Comparison of ENCODE assay signal across 26 cellular contexts in the genomic region with DNA sequence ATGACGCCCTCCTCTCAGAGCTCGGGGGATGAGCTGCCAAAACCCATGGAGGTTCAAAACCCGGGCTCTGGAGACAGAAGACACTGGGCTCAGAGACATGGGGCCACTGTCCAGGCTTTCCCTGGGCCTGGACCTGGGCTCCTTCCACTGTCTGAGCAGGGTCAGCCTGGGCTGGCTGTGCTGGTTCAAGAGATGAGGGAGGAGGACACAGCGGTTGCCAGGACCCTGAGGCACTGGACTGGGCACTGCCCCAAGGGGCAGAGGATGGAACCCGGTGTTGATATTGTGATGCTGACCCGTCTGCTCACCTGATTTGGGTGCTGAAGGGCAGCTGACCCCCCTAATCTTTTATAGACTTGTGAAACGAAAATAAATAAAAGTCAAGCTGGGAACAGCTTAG. TPM values are rescaled to one million over a fixed set of nuclear protein-coding genes. Genes with fewer than 3 reads are reported as not detected.
DNase-seq lines count a peak whose midpoint lies in the region; ATAC-seq, FAIRE-seq and TF ChIP-seq lines count a peak whose summit lies in the region.
"Had no signal": no experiment of that assay in that cellular context is flagged by ENCODE, and none has a peak within 500 bp of the region (broad histone marks: within the 10 kb centered on the region; RNA-seq: fewer than 3 reads in every experiment).

No MANE protein-coding gene starts in this region.

- FAIRE-seq in K562 (lab: Jason Lieb, UNC), result no peak
- FAIRE-seq: A549, D721Med, GM12891, H54 had no signal

- no peak overlapping the region for H2AFZ ChIP-seq in K562 (ENCODE audit: low read depth, low read length)

- H3K27me3 ChIP-seq in K562 (ENCODE audit: control insufficient read depth in 2 of 2, insufficient read depth in 2 of 2, low read length in 2 of 2), result peaks cover 0 to 4% of the 10 kb centered on the region in 2 experiments; a peak in 2 of 5 replicates
- H3K27me3 ChIP-seq: BE2C; BLaER1 treated with 17β-estradiol and CSF1 and Interleukin-3, amounts not matched to agents 10 nM and 100 nM had no signal

- H3K4me1 ChIP-seq in K562 (replicated peaks in 1 of 2; ENCODE audit: control insufficient read depth in 2 of 2, insufficient read depth in 2 of 2, low read length in 2 of 2), result peaks cover 0 to 20% of the 10 kb centered on the region in 2 experiments; a peak in 3 of 5 replicates
- H3K4me1 ChIP-seq: A549, BE2C, HAP-1 had no signal

- H3K4me3 Mint-ChIP-seq in stimulated activated naive B cell treated with anti-CD40 and anti-IgM and Interleukin-4, amounts not matched to agents 10 μg/mL and 1 μg/mL and 100 μg/mL, for 72 hours, result no peak overlapping the region
- H3K4me3 Mint-ChIP-seq: CD14-positive monocyte; CD4-positive, alpha-beta T cell; CD8-positive, alpha-beta memory T cell; HFFc6 had no signal

- H3K4me2 ChIP-seq in K562 (ENCODE audit: insufficient read depth, low read length), result no peak overlapping the region
- H3K4me2 ChIP-seq: A549 had no signal

- H4K20me1 ChIP-seq in K562 (replicated peaks; ENCODE audit: control insufficient read depth, insufficient read depth, low read length), result peaks cover 5% of the 10 kb centered on the region; the same call in 1 of the 2 replicates

- no peaks in the 10 kb centered on the region for H3K79me2 ChIP-seq in K562 (ENCODE audit: control insufficient read depth, insufficient read depth, low read length)

- H3K9ac ChIP-seq in K562 (ENCODE audit: insufficient read depth in 1 of 2, low read depth in 2 of 2, low read length in 2 of 2), result peak overlapping the region in 1 of 2 experiments; percentile 68; a peak in 2 of 4 replicates
- H3K9ac ChIP-seq: BLaER1 treated with 17β-estradiol and CSF1 and Interleukin-3, amounts not matched to agents 10 nM and 100 nM had no signal

- intact Hi-C loops in Right ventricle myocardium inferior (cut with DNase I) (no loop called here), left cardiac atrium (cut with DNase I) (no loop called here), K562 (cut with micrococcal nuclease) (no loop called here), left colon (cut with DNase I, micrococcal nuclease) (no loop called here)

- POLR2A ChIA-PET in K562 (lab: Yijun Ruan, JAX), result interaction anchor here (0.6 kb wide), 2 partner anchors 20 to 279 kb away, joined by 3 read pairs; no protein-coding TSS in a partner anchor

- no TSS peak for BruUV-seq in K562 (replicated peaks; lab: Mats Ljungman, UMichigan)

- no peaks in the 10 kb centered on the region; the same call in 2 of the 3 replicates for H3K36me3 ChIP-seq in K562 (ENCODE audit: control insufficient read depth, insufficient read depth, low read length)
- H3K36me3 ChIP-seq: BE2C, HAP-1 had no signal

- H3K9me3 ChIP-seq in K562 (replicated peaks; ENCODE audit: control insufficient read depth, insufficient read depth, low read depth, low read length), result no peaks in the 10 kb centered on the region
- H3K9me3 ChIP-seq: A549; BE2C; BLaER1 treated with 17β-estradiol and CSF1 and Interleukin-3, amounts not matched to agents 10 nM and 100 nM; HAP-1 had no signal

- peak; percentile 16 for DNase-seq in Right ventricle myocardium inferior (ENCODE audit: missing footprints)
- no peak for DNase-seq in left cardiac atrium
- no peak for DNase-seq in K562 (ENCODE audit: extremely low read depth in 1 of 4, low spot score in 3 of 4)
- DNase-seq in left colon, result no peak
- no peak for DNase-seq in stimulated activated naive B cell treated with anti-CD40 and anti-IgM and Interleukin-4, amounts not matched to agents 10 μg/mL and 1 μg/mL and 100 μg/mL, for 72 hours
- no peak for DNase-seq in hippocampal formation (lab: John Stamatoyannopoulos, UW)
- DNase-seq in GM03348 (ENCODE audit: low spot score), result no peak
- DNase-seq: 8988T; ACHN; AML-193; BE2C; CD4-positive, alpha-beta T cell; CD8-positive, alpha-beta memory T cell; DMS 273 treated with DMSO at 0.1 percent for 48 hours; DMS79; EL; GDM1; GOT3; HFFc6 had no signal

- no peak overlapping the region for H3K27ac ChIP-seq in K562 (ENCODE audit: extremely low read depth, low read depth, low read length)
- H3K27ac ChIP-seq: A549; BLaER1 treated with 17β-estradiol and CSF1 and Interleukin-3, amounts not matched to agents 10 nM and 100 nM had no signal

- 30% methylated on average over 7 of the region's 7 CpGs for WGBS in K562 (ENCODE audit: insufficient coverage, low coverage, missing lambda C conversion rate)

- peaks cover 5% of the 10 kb centered on the region for H3K9me1 ChIP-seq in K562 (ENCODE audit: control insufficient read depth, insufficient read depth, low read length)

- peaks cover 32 to 34% of the 10 kb centered on the region in 2 donors for H3K36me3 Mint-ChIP-seq in stimulated activated naive B cell treated with anti-CD40 and anti-IgM and Interleukin-4, amounts not matched to agents 10 μg/mL and 1 μg/mL and 100 μg/mL, for 72 hours

- TF ChIP-seq EP300 in K562 (IDR thresholded peaks at IDR 0.05; ENCODE audit: low read length), result no peak

- H3K4me1 Mint-ChIP-seq in stimulated activated naive B cell treated with anti-CD40 and anti-IgM and Interleukin-4, amounts not matched to agents 10 μg/mL and 1 μg/mL and 100 μg/mL, for 72 hours, result no peaks in the 10 kb centered on the region
- H3K4me1 Mint-ChIP-seq: CD8-positive, alpha-beta memory T cell had no signal

- no peaks in the 10 kb centered on the region for H3K27me3 Mint-ChIP-seq in stimulated activated naive B cell treated with anti-CD40 and anti-IgM and Interleukin-4, amounts not matched to agents 10 μg/mL and 1 μg/mL and 100 μg/mL, for 72 hours
- H3K27me3 Mint-ChIP-seq: CD4-positive, alpha-beta T cell; CD8-positive, alpha-beta memory T cell had no signal

- TF ChIP-seq CTCF in K562 (IDR thresholded peaks at IDR 0.05 in 2 of 3, conservative IDR thresholded peaks at IDR 0.05 in 1 of 3; ENCODE audit: insufficient read depth in 2 of 3, low read depth in 1 of 3, low read length in 3 of 3), result no peak

- in situ Hi-C loops in K562 (cut with MboI), result loop anchor here (5.0 kb wide), 1 partner anchor 38 kb away; no protein-coding TSS in a partner anchor

- H3K9me3 Mint-ChIP-seq in stimulated activated naive B cell treated with anti-CD40 and anti-IgM and Interleukin-4, amounts not matched to agents 10 μg/mL and 1 μg/mL and 100 μg/mL, for 72 hours, result no peaks in the 10 kb centered on the region
- H3K9me3 Mint-ChIP-seq: CD4-positive, alpha-beta T cell; CD8-positive, alpha-beta memory T cell; HFFc6 had no signal

- TF ChIP-seq RAD21 in K562 (CRISPR knock-in tag; conservative IDR thresholded peaks at IDR 0.05 in 1 of 2, IDR thresholded peaks at IDR 0.05 in 1 of 2), result no peak

- peak overlapping the region; percentile 68 for H3K27ac Mint-ChIP-seq in stimulated activated naive B cell treated with anti-CD40 and anti-IgM and Interleukin-4, amounts not matched to agents 10 μg/mL and 1 μg/mL and 100 μg/mL, for 72 hours
- H3K27ac Mint-ChIP-seq: CD4-positive, alpha-beta T cell; HFFc6 had no signal

- H3K4me3 ChIP-seq in K562, result no peak overlapping the region
- H3K4me3 ChIP-seq: A549; BLaER1 treated with 17β-estradiol and CSF1 and Interleukin-3, amounts not matched to agents 10 nM and 100 nM; HAP-1 had no signal

- no peak for ATAC-seq in Right ventricle myocardium inferior
- no peak for ATAC-seq in left cardiac atrium
- ATAC-seq in K562, result no peak
- ATAC-seq in left colon, result peak; percentile 15
- no peak for ATAC-seq in stimulated activated naive B cell treated with anti-CD40 and anti-IgM and Interleukin-4, amounts not matched to agents 10 μg/mL and 1 μg/mL and 100 μg/mL, for 72 hours (replicated peaks)
- ATAC-seq: A549 had no signal

- CTCF ChIA-PET in K562 (lab: Yijun Ruan, JAX; ENCODE audit: low intra/inter-chr PET ratio), result no interaction called here

- TF ChIP-seq POLR2A in K562 (conservative IDR thresholded peaks at IDR 0.05), result no peak

RNA-seq across cellular contexts. Expression of gene SIGLEC11, which starts 14.1 kb away (rescaled TPM):
- total RNA-seq in Right ventricle myocardium inferior (0.60 TPM), left cardiac atrium (1 to 10 TPM in 1 of 2 donors, under 1 TPM in 1; 0.39 to 1.3 TPM), K562 (2014; rRNA removed) (not detected in 2 replicates), K562 (2014; rRNA removed; fragmentation: Illumina TruSeq; extraction: Trizol) (not detected in 2 replicates), K562 (2015; rRNA removed; fragmentation: Illumina TruSeq; extraction: Trizol) (not detected in 2 replicates), K562 (2021) (not detected in 2 replicates), left colon (under 1 TPM; 0.40 to 0.75 TPM)
- not detected in 2 replicates for total RNA-seq in K562 (2011; cell fraction: chromatin; rRNA removed; ENCODE audit: low replicate concordance)
- total RNA-seq in K562 (2011; cell fraction: nucleolus; rRNA removed), result not detected in 2 replicates
- total RNA-seq in K562 (2011; cell fraction: nucleoplasm; rRNA removed), result not detected in 2 replicates
- polyA plus RNA-seq in K562 (2011; rRNA removed) (not detected in 2 replicates), K562 (2014; fragmentation: Illumina TruSeq; extraction: Trizol) (not detected in 2 replicates), K562 (2014; fragmentation: Nextera tagmentation; extraction: Ambion mirVana) (not detected), K562 (2014; rRNA removed) (not detected in 2 replicates)
- polyA plus RNA-seq in K562 (2011; cell fraction: cytosol; rRNA removed), result not detected in 2 replicates
- 0.04 TPM in 1 of 2 replicates, not detected in the other for polyA plus RNA-seq in K562 (2011; cell fraction: nucleus; rRNA removed)
- not detected in 2 replicates for polyA plus RNA-seq in K562 (2012)
- not detected in 2 replicates for polyA minus RNA-seq in K562 (2011; rRNA and poly(A)+ RNA removed)
- polyA minus RNA-seq in K562 (2011; cell fraction: cytosol; rRNA and poly(A)+ RNA removed), result not detected in 2 replicates
- polyA minus RNA-seq in K562 (2011; cell fraction: nucleus; rRNA and poly(A)+ RNA removed), result not detected in 2 replicates
- total RNA-seq: CD8-positive, alpha-beta memory T cell; HFFc6 had no signal
- polyA plus RNA-seq: A549; CD8-positive, alpha-beta memory T cell had no signal

RNA-seq across cellular contexts. Expression of gene NUP62, which starts 45.7 kb away (rescaled TPM):
- total RNA-seq in Right ventricle myocardium inferior (30.4 TPM), left cardiac atrium (10 to 100 TPM; 28.1 to 29.8 TPM), K562 (2014; rRNA removed) (78.5 and 101 TPM in 2 replicates), K562 (2014; rRNA removed; fragmentation: Illumina TruSeq; extraction: Trizol) (49.1 and 51.3 TPM in 2 replicates), K562 (2015; rRNA removed; fragmentation: Illumina TruSeq; extraction: Trizol) (68.0 and 70.2 TPM in 2 replicates), K562 (2021) (109 and 118 TPM in 2 replicates), left colon (10 to 100 TPM; 31.5 to 37.1 TPM)
- 61.1 and 124 TPM in 2 replicates for total RNA-seq in K562 (2011; cell fraction: chromatin; rRNA removed; ENCODE audit: low replicate concordance)
- total RNA-seq in K562 (2011; cell fraction: nucleolus; rRNA removed), result 57.5 and 59.2 TPM in 2 replicates
- 77.8 and 90.7 TPM in 2 replicates for total RNA-seq in K562 (2011; cell fraction: nucleoplasm; rRNA removed)
- polyA plus RNA-seq in K562 (2011; rRNA removed) (20.8 and 27.4 TPM in 2 replicates), K562 (2014; fragmentation: Illumina TruSeq; extraction: Trizol) (89.2 and 102 TPM in 2 replicates), K562 (2014; fragmentation: Nextera tagmentation; extraction: Ambion mirVana) (10 to 100 TPM; 16.9 to 20.7 TPM), K562 (2014; rRNA removed) (66.0 and 71.8 TPM in 2 replicates)
- polyA plus RNA-seq in K562 (2011; cell fraction: cytosol; rRNA removed), result 24.2 and 45.3 TPM in 2 replicates
- 21.8 and 35.3 TPM in 2 replicates for polyA plus RNA-seq in K562 (2011; cell fraction: nucleus; rRNA removed)
- 51.8 and 87.1 TPM in 2 replicates for polyA plus RNA-seq in K562 (2012)
- 14.2 and 15.0 TPM in 2 replicates for polyA minus RNA-seq in K562 (2011; rRNA and poly(A)+ RNA removed)
- polyA minus RNA-seq in K562 (2011; cell fraction: cytosol; rRNA and poly(A)+ RNA removed), result 25.2 and 30.2 TPM in 2 replicates
- polyA minus RNA-seq in K562 (2011; cell fraction: nucleus; rRNA and poly(A)+ RNA removed), result 12.9 and 13.6 TPM in 2 replicates

RNA-seq across cellular contexts. Expression of gene ATF5, which starts 46.0 kb away (rescaled TPM):
- total RNA-seq in Right ventricle myocardium inferior, result 10.4 TPM
- 10 to 100 TPM; 16.6 to 18.9 TPM for total RNA-seq in left cardiac atrium
- 9.2 and 9.5 TPM in 2 replicates for total RNA-seq in K562 (2011; cell fraction: chromatin; rRNA removed; ENCODE audit: low replicate concordance)
- 5.7 and 9.2 TPM in 2 replicates for total RNA-seq in K562 (2011; cell fraction: nucleolus; rRNA removed)
- 10.9 and 12.4 TPM in 2 replicates for total RNA-seq in K562 (2011; cell fraction: nucleoplasm; rRNA removed)
- 20.5 and 21.7 TPM in 2 replicates for total RNA-seq in K562 (2014; rRNA removed)
- total RNA-seq in K562 (2014; rRNA removed; fragmentation: Illumina TruSeq; extraction: Trizol), result 10.8 and 11.1 TPM in 2 replicates
- total RNA-seq in K562 (2015; rRNA removed; fragmentation: Illumina TruSeq; extraction: Trizol), result 11.1 and 13.0 TPM in 2 replicates
- 52.4 and 57.6 TPM in 2 replicates for total RNA-seq in K562 (2021)
- 3.0 and 5.9 TPM in 2 replicates for polyA plus RNA-seq in K562 (2011; rRNA removed)
- 4.5 and 8.9 TPM in 2 replicates for polyA plus RNA-seq in K562 (2011; cell fraction: cytosol; rRNA removed)
- 6.4 and 6.8 TPM in 2 replicates for polyA plus RNA-seq in K562 (2011; cell fraction: nucleus; rRNA removed)
- 38.4 and 739 TPM in 2 replicates for polyA plus RNA-seq in K562 (2012)
- 30.7 and 53.3 TPM in 2 replicates for polyA plus RNA-seq in K562 (2014; fragmentation: Illumina TruSeq; extraction: Trizol)
- polyA plus RNA-seq in K562 (2014; fragmentation: Nextera tagmentation; extraction: Ambion mirVana), result 1 to 10 TPM; 3.8 to 5.2 TPM
- 39.6 and 42.8 TPM in 2 replicates for polyA plus RNA-seq in K562 (2014; rRNA removed)
- polyA minus RNA-seq in K562 (2011; rRNA and poly(A)+ RNA removed), result 0.74 and 1.9 TPM in 2 replicates
- polyA minus RNA-seq in K562 (2011; cell fraction: cytosol; rRNA and poly(A)+ RNA removed), result 2.4 and 4.5 TPM in 2 replicates
- polyA minus RNA-seq in K562 (2011; cell fraction: nucleus; rRNA and poly(A)+ RNA removed), result 0.54 and 0.89 TPM in 2 replicates
- total RNA-seq in left colon, result 10 to 100 TPM; 13.2 to 16.7 TPM

RNA-seq across cellular contexts. Expression of gene VRK3, which starts 50.1 kb away (rescaled TPM):
- total RNA-seq in Right ventricle myocardium inferior (22.9 TPM), left cardiac atrium (10 to 100 TPM; 18.5 to 23.5 TPM), K562 (2014; rRNA removed) (32.7 and 34.8 TPM in 2 replicates), K562 (2014; rRNA removed; fragmentation: Illumina TruSeq; extraction: Trizol) (43.3 and 49.8 TPM in 2 replicates), K562 (2015; rRNA removed; fragmentation: Illumina TruSeq; extraction: Trizol) (42.9 TPM in 2 replicates), K562 (2021) (49.7 and 54.4 TPM in 2 replicates), left colon (10 to 100 TPM; 48.2 to 55.3 TPM)
- 91.2 and 165 TPM in 2 replicates for total RNA-seq in K562 (2011; cell fraction: chromatin; rRNA removed; ENCODE audit: low replicate concordance)
- 66.3 and 85.0 TPM in 2 replicates for total RNA-seq in K562 (2011; cell fraction: nucleolus; rRNA removed)
- 86.5 and 113 TPM in 2 replicates for total RNA-seq in K562 (2011; cell fraction: nucleoplasm; rRNA removed)
- polyA plus RNA-seq in K562 (2011; rRNA removed) (42.8 and 45.3 TPM in 2 replicates), K562 (2014; fragmentation: Illumina TruSeq; extraction: Trizol) (79.4 and 94.3 TPM in 2 replicates), K562 (2014; fragmentation: Nextera tagmentation; extraction: Ambion mirVana) (10 to 100 TPM; 33.3 to 55.9 TPM), K562 (2014; rRNA removed) (25.6 and 35.9 TPM in 2 replicates)
- polyA plus RNA-seq in K562 (2011; cell fraction: cytosol; rRNA removed), result 34.7 and 47.2 TPM in 2 replicates
- 43.9 and 50.7 TPM in 2 replicates for polyA plus RNA-seq in K562 (2011; cell fraction: nucleus; rRNA removed)
- polyA plus RNA-seq in K562 (2012), result 57.4 and 62.2 TPM in 2 replicates
- 23.6 and 24.3 TPM in 2 replicates for polyA minus RNA-seq in K562 (2011; rRNA and poly(A)+ RNA removed)
- polyA minus RNA-seq in K562 (2011; cell fraction: cytosol; rRNA and poly(A)+ RNA removed), result 15.4 and 22.8 TPM in 2 replicates
- polyA minus RNA-seq in K562 (2011; cell fraction: nucleus; rRNA and poly(A)+ RNA removed), result 21.0 and 35.8 TPM in 2 replicates

RNA-seq across cellular contexts. Expression of gene ZNF473, which starts 50.8 kb away (rescaled TPM):
- total RNA-seq in Right ventricle myocardium inferior (3.2 TPM), left cardiac atrium (1 to 10 TPM; 4.3 to 6.1 TPM), K562 (2014; rRNA removed) (24.0 and 27.6 TPM in 2 replicates), K562 (2014; rRNA removed; fragmentation: Illumina TruSeq; extraction: Trizol) (31.0 and 31.6 TPM in 2 replicates), K562 (2015; rRNA removed; fragmentation: Illumina TruSeq; extraction: Trizol) (30.8 and 32.0 TPM in 2 replicates), K562 (2021) (28.5 and 33.9 TPM in 2 replicates), left colon (1 to 10 TPM; 4.9 to 5.9 TPM)
- 62.3 and 79.4 TPM in 2 replicates for total RNA-seq in K562 (2011; cell fraction: chromatin; rRNA removed; ENCODE audit: low replicate concordance)
- total RNA-seq in K562 (2011; cell fraction: nucleolus; rRNA removed), result 43.7 and 50.0 TPM in 2 replicates
- total RNA-seq in K562 (2011; cell fraction: nucleoplasm; rRNA removed), result 58.1 and 66.7 TPM in 2 replicates
- polyA plus RNA-seq in K562 (2011; rRNA removed) (20.8 and 27.9 TPM in 2 replicates), K562 (2014; fragmentation: Illumina TruSeq; extraction: Trizol) (26.1 and 30.0 TPM in 2 replicates), K562 (2014; fragmentation: Nextera tagmentation; extraction: Ambion mirVana) (10 to 100 TPM in 1 of 2 experiments, 1 to 10 TPM in 1; 8.2 to 34.0 TPM), K562 (2014; rRNA removed) (19.2 and 19.7 TPM in 2 replicates)
- polyA plus RNA-seq in K562 (2011; cell fraction: cytosol; rRNA removed), result 13.4 TPM in 2 replicates
- polyA plus RNA-seq in K562 (2011; cell fraction: nucleus; rRNA removed), result 34.3 and 42.1 TPM in 2 replicates
- polyA plus RNA-seq in K562 (2012), result 15.3 and 16.4 TPM in 2 replicates
- polyA minus RNA-seq in K562 (2011; rRNA and poly(A)+ RNA removed), result 39.3 and 45.2 TPM in 2 replicates
- polyA minus RNA-seq in K562 (2011; cell fraction: cytosol; rRNA and poly(A)+ RNA removed), result 11.9 and 21.9 TPM in 2 replicates
- polyA minus RNA-seq in K562 (2011; cell fraction: nucleus; rRNA and poly(A)+ RNA removed), result 21.1 and 29.0 TPM in 2 replicates
